ENCODE assay signal across 29 cellular contexts in the genomic region with DNA sequence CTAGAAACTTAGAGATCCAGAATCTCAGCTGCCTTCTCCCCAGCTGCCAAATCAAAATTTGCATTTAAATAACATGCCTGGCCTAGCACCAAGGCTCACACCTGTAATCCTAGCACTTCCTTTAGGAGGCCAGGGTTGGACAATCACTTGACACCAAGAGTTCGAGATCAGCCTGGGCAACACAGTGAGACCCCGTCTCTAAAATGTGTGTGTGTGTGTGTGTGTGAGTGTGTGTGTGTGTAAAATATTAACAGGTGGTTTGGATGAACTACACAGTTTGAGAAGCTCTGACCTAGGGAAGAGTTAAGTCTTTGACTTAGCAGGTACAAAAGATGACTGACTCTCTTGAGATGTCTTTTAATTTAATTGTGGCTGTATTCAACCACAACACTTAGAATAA.
"Had no signal": no experiment of that assay in that cellular context is flagged by ENCODE, and none has a peak within 500 bp of the region (broad histone marks: within the 10 kb centered on the region; RNA-seq: fewer than 3 reads in every experiment).

No MANE protein-coding gene starts in this region.

- H3K9me3 Mint-ChIP-seq: activated naive CD4-positive, alpha-beta T cell treated with anti-CD3 and anti-CD28 coated beads, Interleukin-2, amount 50 U/mL, for 72 hours; activated naive CD8-positive, alpha-beta T cell treated with anti-CD3 and anti-CD28 coated beads, Interleukin-2, amount 50 U/mL, for 24 hours; activated T-helper 1 cell treated with anti-CD3 and anti-CD28 coated beads, Interleukin-12 subunit alpha, Interleukin-12 subunit beta, Interleukin-2, Interleukin-4 antibody, amounts not matched to agents 30 ng/mL and 10 ng/mL and 1 ng/mL, durations not matched to agents 14 hours and 24 hours and 36 hours; T-cell had no signal

- H3K4me1 Mint-ChIP-seq: activated naive CD8-positive, alpha-beta T cell treated with anti-CD3 and anti-CD28 coated beads, Interleukin-2, amount 50 U/mL, for 24 hours had no signal

- H3K27ac Mint-ChIP-seq: activated CD8-positive, alpha-beta T cell treated with anti-CD3 and anti-CD28 coated beads, Interleukin-2, amount 10 ng/mL, durations not matched to agents 7 days and 5 days; activated naive CD4-positive, alpha-beta T cell treated with anti-CD3 and anti-CD28 coated beads, Interleukin-2, amount 50 U/mL, for 72 hours; activated naive CD8-positive, alpha-beta T cell treated with anti-CD3 and anti-CD28 coated beads, Interleukin-2, amount 50 U/mL, for 24 hours; activated T-helper 1 cell treated with anti-CD3 and anti-CD28 coated beads, Interleukin-12 subunit alpha, Interleukin-12 subunit beta, Interleukin-2, Interleukin-4 antibody, amounts not matched to agents 30 ng/mL and 10 ng/mL and 1 ng/mL, durations not matched to agents 14 hours and 24 hours and 36 hours; T-cell had no signal

- DNase-seq: activated CD4-positive, alpha-beta T cell treated with anti-CD3 and anti-CD28 coated beads for 48 hours; activated CD4-positive, alpha-beta T cell treated with anti-CD3 and anti-CD28 coated beads, Interleukin-2, amount 50 U/mL, for 4 hours; activated CD4-positive, CD25-positive, alpha-beta regulatory T cell treated with anti-CD3 and anti-CD28 coated beads, Interleukin-2, amount 50 U/mL, for 72 hours; activated CD8-positive, alpha-beta memory T cell treated with anti-CD3 and anti-CD28 coated beads, Interleukin-2, amount 50 U/mL, for 48 hours; activated CD8-positive, alpha-beta T cell treated with anti-CD3 and anti-CD28 coated beads, Interleukin-2, amount 10 ng/mL, durations not matched to agents 7 days and 5 days; activated effector memory CD4-positive, alpha-beta T cell treated with Interleukin-2 at 50 U/mL for 16 hours; activated naive CD4-positive, alpha-beta T cell; activated naive CD8-positive, alpha-beta T cell treated with anti-CD3 and anti-CD28 coated beads, Interleukin-2, amount 50 U/mL, for 24 hours; activated T-cell treated with anti-CD3 and anti-CD28 coated beads, Interleukin-2, amount 50 U/mL, for 1 hour; amniotic stem cell; body of pancreas; central memory CD4-positive, alpha-beta T cell; NCI-H1092; NCI-H1694 treated with DMSO at 0.1 percent for 48 hours; NCI-H2029 treated with DMSO at 0.1 percent for 48 hours; NCI-H510A; NCI-H526 treated with DMSO at 0.1 percent for 48 hours; OCI-M1; RPMI8226; T-cell; T-helper 2 cell had no signal

- FAIRE-seq: bronchial epithelial cell had no signal

- H3K4me3 Mint-ChIP-seq: activated CD8-positive, alpha-beta T cell treated with anti-CD3 and anti-CD28 coated beads, Interleukin-2, amount 10 ng/mL, durations not matched to agents 7 days and 5 days; activated naive CD8-positive, alpha-beta T cell treated with anti-CD3 and anti-CD28 coated beads, Interleukin-2, amount 50 U/mL, for 24 hours; activated T-helper 1 cell treated with anti-CD3 and anti-CD28 coated beads, Interleukin-12 subunit alpha, Interleukin-12 subunit beta, Interleukin-2, Interleukin-4 antibody, amounts not matched to agents 30 ng/mL and 10 ng/mL and 1 ng/mL, durations not matched to agents 14 hours and 24 hours and 36 hours; T-cell had no signal

- H3K9me3 ChIP-seq: ascending aorta, body of pancreas had no signal

- H3K4me1 ChIP-seq: ascending aorta had no signal

- ATAC-seq: activated CD8-positive, alpha-beta T cell treated with anti-CD3 and anti-CD28 coated beads, Interleukin-2, amount 10 ng/mL, durations not matched to agents 7 days and 5 days; activated naive CD4-positive, alpha-beta T cell treated with anti-CD3 and anti-CD28 coated beads, Interleukin-2, amount 50 U/mL, for 72 hours; activated naive CD8-positive, alpha-beta T cell treated with anti-CD3 and anti-CD28 coated beads, Interleukin-2, amount 50 U/mL, for 24 hours; body of pancreas; Panc1; Right ventricle myocardium inferior; T-cell had no signal

- H3K36me3 ChIP-seq: ascending aorta had no signal

- H3K27me3 ChIP-seq: ascending aorta, body of pancreas had no signal

- H3K36me3 Mint-ChIP-seq: activated naive CD4-positive, alpha-beta T cell treated with anti-CD3 and anti-CD28 coated beads, Interleukin-2, amount 50 U/mL, for 72 hours; T-cell had no signal

- H3K4me3 ChIP-seq: ascending aorta, body of pancreas, coronary artery, SK-N-MC had no signal

- H3K27ac ChIP-seq: ascending aorta, coronary artery, SK-N-MC had no signal
